Comparison of ENCODE assay signal across 16 cellular contexts in the genomic region with DNA sequence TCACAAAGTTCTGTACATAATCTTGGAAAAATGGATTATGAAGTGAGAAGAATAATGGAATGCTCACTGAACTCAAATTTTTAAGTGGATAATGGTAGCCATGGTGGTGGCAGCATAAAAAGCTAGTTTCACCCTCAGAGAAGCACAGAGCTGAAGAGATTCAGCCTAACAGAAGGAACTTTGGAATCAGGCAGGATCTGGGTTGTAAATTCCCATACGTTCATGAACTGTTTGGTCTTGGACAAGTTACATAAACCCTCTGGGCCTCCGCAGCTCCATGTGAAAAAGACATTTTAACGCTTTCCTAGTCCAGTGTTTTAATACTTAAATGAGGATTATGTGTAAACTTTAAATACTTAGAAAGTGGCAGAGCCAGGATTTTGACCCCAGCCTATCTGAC.
"Had no signal": no experiment of that assay in that cellular context is flagged by ENCODE, and none has a peak within 500 bp of the region (broad histone marks: within the 10 kb centered on the region; RNA-seq: fewer than 3 reads in every experiment).

No MANE protein-coding gene starts in this region.

- DNase-seq: IMR-90, Karpas-422, KG1, MM.1S, NCI-H1436, NCI-H187, NCI-H2081 treated with DMSO at 0.1 percent for 48 hours, NCI-H2171 treated with DMSO at 0.1 percent for 48 hours, NCI-H345, NCI-H446 treated with DMSO at 0.1 percent for 48 hours, NCI-H510A treated with DMSO at 0.1 percent for 48 hours, NCI-H82, PC-3, SK-N-SH, SW 1271 had no signal

- ATAC-seq: Panc1, PC-3 had no signal
